Comparison of ENCODE assay signal across 9 cellular contexts in the genomic region with DNA sequence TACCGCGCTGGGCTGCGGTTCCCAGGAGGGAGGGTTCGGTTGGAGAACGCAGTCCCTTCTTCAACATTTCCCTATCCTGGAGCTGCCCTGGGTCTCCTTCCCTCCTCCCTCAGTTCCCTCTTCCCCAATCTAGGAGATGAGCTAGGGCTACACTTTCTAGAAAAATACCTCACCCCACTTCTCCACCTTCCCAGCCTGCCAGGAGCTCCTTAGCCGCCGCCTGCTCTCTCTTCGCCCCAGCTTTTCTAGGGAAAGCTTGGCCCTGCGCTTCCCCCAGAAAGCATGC. TPM values are rescaled to one million over a fixed set of nuclear protein-coding genes. Genes with fewer than 3 reads are reported as not detected.
DNase-seq lines count a peak whose midpoint lies in the region; ATAC-seq and TF ChIP-seq lines count a peak whose summit lies in the region.
"Had no signal": no experiment of that assay in that cellular context is flagged by ENCODE, and none has a peak within 500 bp of the region (broad histone marks: within the 10 kb centered on the region; RNA-seq: fewer than 3 reads in every experiment).

No MANE protein-coding gene starts in this region.

- H3K27ac Mint-ChIP-seq in activated T-cell treated with anti-CD3 and anti-CD28 coated beads, Interleukin-2, amount 50 U/mL, for 72 hours = no peak overlapping the region

- H3K4me1 Mint-ChIP-seq in activated T-cell treated with anti-CD3 and anti-CD28 coated beads, Interleukin-2, amount 50 U/mL, for 72 hours (ENCODE audit: low read depth) = peaks cover 38% of the 10 kb centered on the region

- H3K4me1 ChIP-seq in mesodermal cell (ENCODE audit: control insufficient read depth, insufficient read depth, low read length, poor library complexity, severe bottlenecking) (peaks cover 8% of the 10 kb centered on the region), upper lobe of right lung (peaks cover 28% of the 10 kb centered on the region)

- ATAC-seq in activated T-cell treated with anti-CD3 and anti-CD28 coated beads, Interleukin-2, amount 50 U/mL, for 72 hours (replicated peaks in 1 of 2) = no peak
- no peak for ATAC-seq in upper lobe of right lung

- 3 to 4% methylated on average over 5 to 9 of the region's 9 CpGs for WGBS in mesodermal cell (ENCODE audit: insufficient coverage in 2 of 2), 2 experiments

- DNase-seq in activated T-cell treated with anti-CD3 and anti-CD28 coated beads, Interleukin-2, amount 50 U/mL, for 72 hours = no peak
- DNase-seq in activated T-cell treated with anti-CD3 and anti-CD28 coated beads, Interleukin-2, amount 50 U/mL, for 48 hours = no peak
- DNase-seq in choroid plexus epithelial cell (ENCODE audit: low read depth) (peak; percentile 26), upper lobe of right lung (no peak), NCI-H82 treated with DMSO at 0.1 percent for 48 hours (lab: John Stamatoyannopoulos, UW; ENCODE audit: unreplicated experiment) (no peak), inferior parietal cortex (ENCODE audit: extremely low spot score) (no peak)
- no peak for DNase-seq in activated CD4-positive, CD25-positive, alpha-beta regulatory T cell treated with anti-CD3 and anti-CD28 coated beads, Interleukin-2, amount 50 U/mL, for 72 hours
- DNase-seq: DND-41 had no signal

- intact Hi-C loops in upper lobe of right lung (cut with DNase I) = no loop called here

- H3K27me3 ChIP-seq in upper lobe of right lung = peaks cover 4% of the 10 kb centered on the region

- peak overlapping the region; percentile 79 to 86 for H3K4me3 Mint-ChIP-seq in activated T-cell treated with anti-CD3 and anti-CD28 coated beads, Interleukin-2, amount 50 U/mL, for 72 hours

- TF ChIP-seq CTCF in choroid plexus epithelial cell (conservative IDR thresholded peaks at IDR 0.05; ENCODE audit: low read depth, low read length) (peak; percentile 0), upper lobe of right lung (IDR thresholded peaks at IDR 0.05) (no peak)

- H3K36me3 Mint-ChIP-seq in activated T-cell treated with anti-CD3 and anti-CD28 coated beads, Interleukin-2, amount 50 U/mL, for 72 hours (ENCODE audit: insufficient read depth in 2 of 2) = peaks cover 0 to 2% of the 10 kb centered on the region in 2 donors

- H3K9me3 Mint-ChIP-seq in activated T-cell treated with anti-CD3 and anti-CD28 coated beads, Interleukin-2, amount 50 U/mL, for 72 hours = no peaks in the 10 kb centered on the region

- peak overlapping the region; percentile 72 for H3K4me3 ChIP-seq in choroid plexus epithelial cell (ENCODE audit: low read depth, low read length)
- H3K4me3 ChIP-seq in mesodermal cell (ENCODE audit: extremely low read depth, insufficient read depth, low read length, poor library complexity, severe bottlenecking) = peak overlapping the region; percentile 85
- H3K4me3 ChIP-seq in upper lobe of right lung = peak overlapping the region; percentile 79

- H3K36me3 ChIP-seq in mesodermal cell (ENCODE audit: control insufficient read depth, insufficient read depth, low read length) (peaks cover 18% of the 10 kb centered on the region), upper lobe of right lung (peaks cover 21% of the 10 kb centered on the region)

- H3K27me3 Mint-ChIP-seq in activated T-cell treated with anti-CD3 and anti-CD28 coated beads, Interleukin-2, amount 50 U/mL, for 72 hours (ENCODE audit: low read depth) = peaks cover 62% of the 10 kb centered on the region

- H3K9me3 ChIP-seq in mesodermal cell (ENCODE audit: control insufficient read depth, low read length) (no peaks in the 10 kb centered on the region), upper lobe of right lung (no peaks in the 10 kb centered on the region)

- peak overlapping the region; percentile 87 for H3K27ac ChIP-seq in mesodermal cell (ENCODE audit: low read depth, low read length, severe bottlenecking)
- peak overlapping the region; percentile 94 for H3K27ac ChIP-seq in upper lobe of right lung

RNA-seq across cellular contexts. Expression of a gene that starts 0.5 kb away (rescaled TPM):
- total RNA-seq in activated T-cell treated with anti-CD3 and anti-CD28 coated beads, Interleukin-2, amount 50 U/mL, for 72 hours = under 1 TPM in 1 of 2 donors, not detected in 1; 0.31 TPM
- 57.1 TPM for polyA plus RNA-seq in mesodermal cell (2013, experiment 1 of 2)
- 52.6 TPM for polyA plus RNA-seq in mesodermal cell (2013, experiment 2 of 2)
- total RNA-seq in upper lobe of right lung = 122 TPM

Comparison
In these comparisons a context has a peak if more than half of its experiments do, and no peak if none do; other contexts are left out.
1. RNA of a gene that starts 0.5 kb away (total RNA-seq): 122 TPM in upper lobe of right lung (single experiment); 0.31 TPM in activated T-cell treated with anti-CD3 and anti-CD28 coated beads, Interleukin-2, amount 50 U/mL, for 72 hours; every median in the first group is over 10 times any median in the second.
2. Peak in every context shown above with its lines, with median percentiles within 50 percentile points of each other: H3K4me3 ChIP-seq.